In the genomic region with DNA sequence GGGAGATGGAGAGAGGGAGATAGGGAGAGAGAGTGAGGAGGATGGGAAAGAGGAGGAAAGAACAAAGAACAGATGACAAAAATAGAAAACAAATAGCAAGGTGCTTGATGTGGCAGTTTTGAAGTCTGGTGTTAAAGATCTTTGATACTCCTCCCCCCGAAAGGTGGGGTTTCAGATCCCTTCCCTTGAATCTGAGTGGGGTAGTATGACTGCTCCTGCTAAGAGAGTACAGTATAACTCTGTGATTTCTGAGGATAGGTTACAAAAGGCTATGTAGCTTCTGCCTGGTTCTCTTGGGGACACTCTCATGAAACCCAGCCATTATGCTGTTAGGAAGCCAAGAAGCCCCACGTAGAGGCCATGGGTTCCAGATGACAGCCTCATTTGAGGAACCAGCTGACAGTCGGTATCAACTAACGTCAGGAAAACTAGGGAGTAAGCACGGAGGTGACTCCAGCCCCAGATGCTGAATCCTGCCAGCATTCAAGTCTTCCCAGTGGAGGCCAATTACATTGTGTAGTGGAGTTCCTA, we compare ENCODE assay signal across 20 cellular contexts.
DNase-seq lines count a peak whose midpoint lies in the region; ATAC-seq, FAIRE-seq and TF ChIP-seq lines count a peak whose summit lies in the region.
"Had no signal": no experiment of that assay in that cellular context is flagged by ENCODE, and none has a peak within 500 bp of the region (broad histone marks: within the 10 kb centered on the region; RNA-seq: fewer than 3 reads in every experiment).

No MANE protein-coding gene starts in this region.

- H2BK5ac ChIP-seq in H9 (ENCODE audit: insufficient read length, low read length): no peak overlapping the region

- TF ChIP-seq CTCF in H9 (conservative IDR thresholded peaks at IDR 0.05) (no peak), WTC11 (IDR thresholded peaks at IDR 0.05) (no peak), parathyroid adenoma (IDR thresholded peaks at IDR 0.05) (no peak)

- no peak overlapping the region for H2BK20ac ChIP-seq in H9 (ENCODE audit: low read depth, low read length, poor library complexity, severe bottlenecking)

- H2AK5ac ChIP-seq in H9 (ENCODE audit: insufficient read length, low read length): no peak overlapping the region

- H3K4me1 ChIP-seq in H9 (ENCODE audit: insufficient read depth, low read length) (peaks cover 15% of the 10 kb centered on the region), parathyroid adenoma (peaks cover 3% of the 10 kb centered on the region)

- H3K27ac Mint-ChIP-seq in H9: peak overlapping the region in 1 of 3 experiments; percentile 71; a peak in 3 of 7 replicates
- H3K27ac Mint-ChIP-seq in WTC11: 0 out of 2 replicates have a peak overlapping the region, but pooled peaks have one; percentile 5

- H3K79me2 ChIP-seq in H9 (ENCODE audit: insufficient read depth, low read length): no peaks in the 10 kb centered on the region
- no peaks in the 10 kb centered on the region for H3K79me2 ChIP-seq in parathyroid adenoma

- no peak overlapping the region; a peak in 1 of 5 replicates for H3K4me3 Mint-ChIP-seq in H9
- no peak overlapping the region for H3K4me3 Mint-ChIP-seq in WTC11

- no peak overlapping the region for H3K4me3 ChIP-seq in parathyroid adenoma (ENCODE audit: low read depth, low read length)
- H3K4me3 ChIP-seq: SK-N-MC had no signal

- no peak overlapping the region for H2BK120ac ChIP-seq in H9 (ENCODE audit: low read depth, low read length, poor library complexity, severe bottlenecking)

- H3K4me1 Mint-ChIP-seq in H9: peaks cover 19 to 23% of the 10 kb centered on the region in 2 experiments
- peaks cover 52% of the 10 kb centered on the region for H3K4me1 Mint-ChIP-seq in WTC11

- H3K9me3 Mint-ChIP-seq in H9 (no peaks in the 10 kb centered on the region), WTC11 (no peaks in the 10 kb centered on the region)

- H3K27ac ChIP-seq in H9 (ENCODE audit: insufficient read length, low read depth, low read length) (no peak overlapping the region), parathyroid adenoma (no peak overlapping the region)
- H3K27ac ChIP-seq: RWPE1, SK-N-MC had no signal

- H3K14ac ChIP-seq in H9 (ENCODE audit: insufficient read depth, low read length): no peak overlapping the region; the same call in 1 of the 2 replicates

- no CpG with 5 or more reads among the region's 5 CpGs for WGBS in H9 (ENCODE audit: extremely low coverage, insufficient read length, low lambda C conversion rate)

- peak overlapping the region; percentile 88 for H3T11ph ChIP-seq in H9 (ENCODE audit: low read length)

- ATAC-seq in WTC11: peak; percentile 46; the same call in 1 of the 2 replicates
- no peak for ATAC-seq in HG03196 (IDR thresholded peaks at IDR 0.05; ENCODE audit: unreplicated experiment)

- H3K4me2 ChIP-seq in H9 (ENCODE audit: insufficient read depth, insufficient read length, low read length) (no peak overlapping the region), parathyroid adenoma (ENCODE audit: low read length) (no peak overlapping the region)

- no peaks in the 10 kb centered on the region for H3K9me3 ChIP-seq in H9 (ENCODE audit: control insufficient read depth, low read depth, low read length)
- no peaks in the 10 kb centered on the region for H3K9me3 ChIP-seq in parathyroid adenoma (ENCODE audit: control insufficient read depth, low read length)
- H3K9me3 ChIP-seq: BE2C had no signal

- no peak overlapping the region for H4K8ac ChIP-seq in H9 (replicated peaks; ENCODE audit: insufficient read length, low read depth, low read length)

- H3K9ac ChIP-seq in H9 (ENCODE audit: extremely low read depth, insufficient read length, low read length) (no peak overlapping the region), parathyroid adenoma (no peak overlapping the region)

- H3K23ac ChIP-seq in H9 (ENCODE audit: insufficient read length, low read depth, low read length): no peak overlapping the region

- no peak for TF ChIP-seq POLR2A in GM12891 (IDR thresholded peaks at IDR 0.05; ENCODE audit: low read depth, low read length)

- H2AFZ ChIP-seq in H9 (ENCODE audit: low read length) (no peak overlapping the region), parathyroid adenoma (peak overlapping the region; percentile 58)

- no peak overlapping the region for H2BK12ac ChIP-seq in H9 (ENCODE audit: insufficient read length, low read depth, low read length)

- H4K20me1 ChIP-seq in H9 (ENCODE audit: control insufficient read depth, insufficient read depth, insufficient read length): no peaks in the 10 kb centered on the region

- no peaks in the 10 kb centered on the region for H3K79me1 ChIP-seq in H9 (ENCODE audit: insufficient read depth, low read depth, low read length, poor library complexity, severe bottlenecking)

- CTCF ChIA-PET in WTC11 (lab: Charles Lee): interaction anchor here (1.5 kb wide), 1 partner anchor 22 kb away, joined by 3 read pairs; no protein-coding TSS in a partner anchor

- no peak overlapping the region for H2BK15ac ChIP-seq in H9 (ENCODE audit: low read depth, low read length)

- no peaks in the 10 kb centered on the region for H3K36me3 ChIP-seq in parathyroid adenoma (ENCODE audit: control insufficient read depth, insufficient read depth, low read length)
- H3K36me3 ChIP-seq: BE2C had no signal

- H3K18ac ChIP-seq in H9 (ENCODE audit: insufficient read length, low read depth, low read length): no peak overlapping the region

- no peak overlapping the region for H4K91ac ChIP-seq in H9 (ENCODE audit: insufficient read length, low read depth, low read length)

- H3K4ac ChIP-seq in H9 (ENCODE audit: low read depth, low read length): no peak overlapping the region

- DNase-seq in GM12891 (ENCODE audit: insufficient read length, low spot score) (no peak), H9 (no peak), WTC11 (ENCODE audit: low spot score) (no peak), nucleus accumbens (lab: John Stamatoyannopoulos, UW) (no peak), germinal center (ENCODE audit: low spot score) (no peak)
- DNase-seq: BE2C, DMS79 treated with DMSO at 0.1 percent for 48 hours, H7, IMR-90, MV-4-11, NCI-H1105 treated with DMSO at 0.1 percent for 48 hours, NCI-H2029 treated with DMSO at 0.1 percent for 48 hours, NCI-H526, SHP77 treated with DMSO at 0.1 percent for 48 hours, SW 1271 had no signal

- no peak overlapping the region for H4K5ac ChIP-seq in H9 (ENCODE audit: insufficient read length, low read depth, low read length)

- H3K23me2 ChIP-seq in H9 (ENCODE audit: insufficient read length, low read depth, low read length, poor library complexity, severe bottlenecking): no peaks in the 10 kb centered on the region

- H3K27me3 ChIP-seq in H9 (ENCODE audit: insufficient read depth, low read length) (no peaks in the 10 kb centered on the region), parathyroid adenoma (ENCODE audit: control insufficient read depth, insufficient read depth, low read length) (no peaks in the 10 kb centered on the region)
- H3K27me3 ChIP-seq: BE2C had no signal

- no peak overlapping the region for H3K56ac ChIP-seq in H9 (ENCODE audit: insufficient read length, low read depth, low read length)

- H3K27me3 Mint-ChIP-seq in H9 (ENCODE audit: low read depth) (no peaks in the 10 kb centered on the region), WTC11 (ENCODE audit: low read depth) (no peaks in the 10 kb centered on the region)

- POLR2A ChIA-PET in WTC11 (lab: Charles Lee): interaction anchor here (0.6 kb wide), 1 partner anchor 1425 kb away, joined by 9 read pairs; no protein-coding TSS in a partner anchor

- no peak for FAIRE-seq in GM12891 (lab: Jason Lieb, UNC)
- FAIRE-seq: GM18507 had no signal

- H3K36me3 Mint-ChIP-seq in H9 (ENCODE audit: insufficient read depth in 1 of 3, low read depth in 3 of 3) (no peaks in the 10 kb centered on the region), WTC11 (0 out of 2 replicates have a peak, but pooled peaks cover 4% of the 10 kb centered on the region)

TF ChIP-seq in GM12891, 5 proteins besides CTCF, POLR2A, EP300 and RAD21:
- TF ChIP-seq PAX5 (IDR thresholded peaks at IDR 0.05; ENCODE audit: insufficient read depth, low read length, severe bottlenecking): no peak
- peak; percentile 41; the same call in 1 of the 2 replicates for TF ChIP-seq SPI1 (IDR thresholded peaks at IDR 0.05; ENCODE audit: low read depth, low read length)
- TF ChIP-seq TAF1 (IDR thresholded peaks at IDR 0.05; ENCODE audit: low read depth, low read length): no peak
- TF ChIP-seq POU2F2 (IDR thresholded peaks at IDR 0.05; ENCODE audit: low read depth, low read length): no peak
- no peak for TF ChIP-seq POLR2AphosphoS5 (IDR thresholded peaks at IDR 0.05; ENCODE audit: low read depth, low read length)
TF ChIP-seq in GM12891: peak in this region for 1.

TF ChIP-seq in WTC11, 78 proteins besides CTCF, POLR2A, EP300 and RAD21:
- TF ChIP-seq NR2C2 (CRISPR knock-in tag; IDR thresholded peaks at IDR 0.05) (no peak), PRDM15 (CRISPR knock-in tag; IDR thresholded peaks at IDR 0.05) (peak; percentile 35; the same call in 1 of the 2 replicates)
